14 cellular contexts compared by ENCODE assay signal in genomic region chr20:39036851-39037250, GRCh38.
"Had no signal": no experiment of that assay in that cellular context is flagged by ENCODE, and none has a peak within 500 bp of the region (broad histone marks: within the 10 kb centered on the region; RNA-seq: fewer than 3 reads in every experiment).

No MANE protein-coding gene starts in this region.

- H3K27ac Mint-ChIP-seq: activated CD4-positive, alpha-beta memory T cell treated with anti-CD3 and anti-CD28 coated beads for 36 hours had no signal

- H3K27me3 ChIP-seq: body of pancreas, testis, uterus had no signal

- H3K4me3 ChIP-seq: body of pancreas, testis, uterus had no signal

- H3K9me3 Mint-ChIP-seq: activated CD4-positive, alpha-beta memory T cell treated with anti-CD3 and anti-CD28 coated beads for 36 hours; central memory CD8-positive, alpha-beta T cell; natural killer cell treated with Interleukin-12 subunit alpha and Interleukin-12 subunit beta and Interleukin-15 and Interleukin-18, amount 100 ng/mL, for 72 hours had no signal

- H3K27ac ChIP-seq: body of pancreas, epithelial cell of prostate, testis, uterus had no signal

- H3K4me1 Mint-ChIP-seq: central memory CD8-positive, alpha-beta T cell had no signal

- DNase-seq: activated CD4-positive, alpha-beta memory T cell treated with anti-CD3 and anti-CD28 coated beads for 36 hours; activated CD8-positive, alpha-beta memory T cell treated with anti-CD3 and anti-CD28 coated beads, Interleukin-2, amount 50 U/mL, for 4 hours; body of pancreas; cortex of kidney; effector CD8-positive, alpha-beta T cell; occipital lobe; stimulated activated CD4-positive, alpha-beta T cell treated with anti-CD3 and anti-CD28 coated beads, Interleukin-12 subunit alpha, Interleukin-12 subunit beta, amount 100 ng/mL, for 4 hours; stimulated activated naive CD4-positive, alpha-beta T cell treated with Interleukin-2 at 50 U/mL for 16 hours; T-helper 9 cell; testis; uterus had no signal

- ATAC-seq: body of pancreas; natural killer cell treated with Interleukin-12 subunit alpha and Interleukin-12 subunit beta and Interleukin-15 and Interleukin-18, amount 100 ng/mL, for 72 hours had no signal

- H3K4me3 Mint-ChIP-seq: activated CD4-positive, alpha-beta memory T cell treated with anti-CD3 and anti-CD28 coated beads for 36 hours; central memory CD8-positive, alpha-beta T cell; natural killer cell treated with Interleukin-12 subunit alpha and Interleukin-12 subunit beta and Interleukin-15 and Interleukin-18, amount 100 ng/mL, for 72 hours had no signal

- H3K27me3 Mint-ChIP-seq: activated CD4-positive, alpha-beta memory T cell treated with anti-CD3 and anti-CD28 coated beads for 36 hours; central memory CD8-positive, alpha-beta T cell; natural killer cell treated with Interleukin-12 subunit alpha and Interleukin-12 subunit beta and Interleukin-15 and Interleukin-18, amount 100 ng/mL, for 72 hours had no signal

- H3K36me3 ChIP-seq: uterus had no signal

- H3K9me3 ChIP-seq: body of pancreas, testis, uterus had no signal

- H3K4me1 ChIP-seq: body of pancreas, testis, uterus had no signal
